17 cellular contexts compared by ENCODE assay signal in the genomic region with DNA sequence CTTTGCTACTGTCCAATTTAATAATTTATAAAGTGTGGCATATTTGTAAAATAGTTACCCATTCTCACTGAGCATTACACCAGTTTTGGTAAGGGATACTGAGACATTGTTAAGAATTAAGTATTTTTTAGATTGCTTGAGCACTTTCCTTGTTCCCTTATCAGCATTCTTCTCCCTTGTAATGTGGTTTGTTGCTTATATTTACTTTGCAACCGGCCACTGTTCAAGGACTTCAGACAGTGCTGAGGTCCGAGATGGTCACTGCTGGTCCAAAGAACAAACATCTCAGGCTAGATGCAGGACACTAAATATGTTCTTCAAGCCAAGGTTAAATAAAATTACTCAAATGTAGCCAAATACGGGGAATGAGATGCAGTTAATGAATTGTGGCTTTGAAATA.
"Had no signal": no experiment of that assay in that cellular context is flagged by ENCODE, and none has a peak within 500 bp of the region (broad histone marks: within the 10 kb centered on the region; RNA-seq: fewer than 3 reads in every experiment).

No MANE protein-coding gene starts in this region.

- H3K4me3 ChIP-seq: ascending aorta, heart left ventricle, lower lobe of right lung, tibial nerve had no signal

- H3K9me3 ChIP-seq: ascending aorta, heart left ventricle, lower lobe of right lung, tibial nerve had no signal

- H3K27me3 ChIP-seq: ascending aorta had no signal

- H3K36me3 Mint-ChIP-seq: activated CD4-positive, alpha-beta memory T cell treated with anti-CD3 and anti-CD28 coated beads for 36 hours; stimulated activated naive B cell treated with anti-CD40 and anti-IgM and Interleukin-4, amounts not matched to agents 10 μg/mL and 1 μg/mL and 100 μg/mL, for 72 hours had no signal

- FAIRE-seq: colon, endothelial cell of umbilical vein had no signal

- ATAC-seq: activated naive CD8-positive, alpha-beta T cell treated with anti-CD3 and anti-CD28 coated beads, Interleukin-2, amount 50 U/mL, for 24 hours; activated T-cell treated with anti-CD3 and anti-CD28 coated beads, Interleukin-2, amount 50 U/mL, for 72 hours; heart left ventricle; right cardiac atrium; stimulated activated naive B cell treated with anti-CD40 and anti-IgM and Interleukin-4, amounts not matched to agents 10 μg/mL and 1 μg/mL and 100 μg/mL, for 72 hours had no signal

- H3K9me3 Mint-ChIP-seq: activated CD4-positive, alpha-beta memory T cell treated with anti-CD3 and anti-CD28 coated beads for 36 hours; activated naive CD8-positive, alpha-beta T cell treated with anti-CD3 and anti-CD28 coated beads, Interleukin-2, amount 50 U/mL, for 24 hours; activated T-cell treated with anti-CD3 and anti-CD28 coated beads, Interleukin-2, amount 50 U/mL, for 72 hours; stimulated activated naive B cell treated with anti-CD40 and anti-IgM and Interleukin-4, amounts not matched to agents 10 μg/mL and 1 μg/mL and 100 μg/mL, for 72 hours had no signal

- H3K27ac Mint-ChIP-seq: activated CD4-positive, alpha-beta memory T cell treated with anti-CD3 and anti-CD28 coated beads for 36 hours; activated naive CD8-positive, alpha-beta T cell treated with anti-CD3 and anti-CD28 coated beads, Interleukin-2, amount 50 U/mL, for 24 hours; activated T-cell treated with anti-CD3 and anti-CD28 coated beads, Interleukin-2, amount 50 U/mL, for 72 hours; progenitor cell of endocrine pancreas; stimulated activated naive B cell treated with anti-CD40 and anti-IgM and Interleukin-4, amounts not matched to agents 10 μg/mL and 1 μg/mL and 100 μg/mL, for 72 hours had no signal

- H3K4me3 Mint-ChIP-seq: activated CD4-positive, alpha-beta memory T cell treated with anti-CD3 and anti-CD28 coated beads for 36 hours; activated naive CD8-positive, alpha-beta T cell treated with anti-CD3 and anti-CD28 coated beads, Interleukin-2, amount 50 U/mL, for 24 hours; activated T-cell treated with anti-CD3 and anti-CD28 coated beads, Interleukin-2, amount 50 U/mL, for 72 hours; stimulated activated naive B cell treated with anti-CD40 and anti-IgM and Interleukin-4, amounts not matched to agents 10 μg/mL and 1 μg/mL and 100 μg/mL, for 72 hours had no signal

- H3K27ac ChIP-seq: ascending aorta, heart left ventricle, lower lobe of right lung, tibial nerve had no signal

- H3K27me3 Mint-ChIP-seq: activated CD4-positive, alpha-beta memory T cell treated with anti-CD3 and anti-CD28 coated beads for 36 hours; activated naive CD8-positive, alpha-beta T cell treated with anti-CD3 and anti-CD28 coated beads, Interleukin-2, amount 50 U/mL, for 24 hours had no signal

- DNase-seq: activated CD4-positive, alpha-beta memory T cell treated with anti-CD3 and anti-CD28 coated beads for 36 hours; activated gamma-delta T cell treated with Interleukin-2 at 50 U/mL for 16 hours; activated naive CD8-positive, alpha-beta T cell treated with anti-CD3 and anti-CD28 coated beads, Interleukin-2, amount 50 U/mL, for 24 hours; activated T-cell treated with anti-CD3 and anti-CD28 coated beads, Interleukin-2, amount 50 U/mL, for 72 hours; effector CD4-positive, alpha-beta T cell; foreskin melanocyte; heart left ventricle; lower lobe of right lung; midbrain; right cardiac atrium; stimulated activated naive B cell treated with anti-CD40 and anti-IgM and Interleukin-4, amounts not matched to agents 10 μg/mL and 1 μg/mL and 100 μg/mL, for 72 hours; T-helper 9 cell had no signal

- H3K36me3 ChIP-seq: ascending aorta, heart left ventricle, lower lobe of right lung, tibial nerve had no signal
